Comparison of ENCODE assay signal across 11 cellular contexts in the genomic region with DNA sequence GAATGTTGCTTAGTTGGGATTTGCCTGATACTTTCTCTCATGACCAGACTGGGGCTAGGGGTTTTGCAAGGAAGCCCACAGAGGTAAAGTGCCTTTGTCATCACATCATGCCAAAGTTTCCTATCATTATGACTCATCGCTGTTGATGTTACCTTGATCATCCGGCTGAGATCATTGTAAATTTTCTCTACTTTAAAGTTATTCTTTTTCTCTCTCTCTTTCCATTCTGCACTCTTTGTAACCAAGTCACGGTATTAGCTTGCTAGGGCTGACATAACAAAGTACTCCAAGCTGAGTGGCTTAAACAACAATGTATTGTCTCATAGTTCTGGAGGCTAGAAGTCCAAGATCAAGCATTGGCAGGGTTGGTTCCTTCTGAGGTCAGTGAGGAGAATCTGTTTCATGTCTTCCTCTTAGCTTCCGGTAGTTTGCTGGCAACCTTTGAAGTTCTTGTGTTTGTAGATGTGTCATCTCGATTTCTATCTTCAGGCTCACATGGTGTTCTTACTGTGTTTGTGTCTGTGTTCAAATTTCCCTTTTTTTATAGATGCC.
A peak's percentile ranks its signal among the peaks of the same experiment; 100 is the strongest.
DNase-seq lines count a peak whose midpoint lies in the region; ATAC-seq, FAIRE-seq and TF ChIP-seq lines count a peak whose summit lies in the region.
"Had no signal": no experiment of that assay in that cellular context is flagged by ENCODE, and none has a peak within 500 bp of the region (broad histone marks: within the 10 kb centered on the region; RNA-seq: fewer than 3 reads in every experiment).

No MANE protein-coding gene starts in this region.

- POLR2A ChIA-PET in activated CD4-positive, alpha-beta memory T cell treated with anti-CD3 and anti-CD28 coated beads, Interleukin-2, amount 10 ng/mL, durations not matched to agents 7 days and 5 days (lab: Charles Lee), result interaction anchor here (0.5 to 4.3 kb wide), 6 partner anchors 8 to 227 kb away, joined by 3 to 18 read pairs (median 8); partner anchors contain the start of gene ARAP2

- H3K9me3 Mint-ChIP-seq in activated CD4-positive, alpha-beta memory T cell treated with anti-CD3 and anti-CD28 coated beads, Interleukin-2, amount 10 ng/mL, durations not matched to agents 7 days and 5 days, result no peaks in the 10 kb centered on the region

- H4K20me1 ChIP-seq in DND-41 (ENCODE audit: insufficient read depth, low read length) (no peaks in the 10 kb centered on the region), keratinocyte (ENCODE audit: control insufficient read depth, extremely low read depth, insufficient read depth, low read length) (no peaks in the 10 kb centered on the region)
- H4K20me1 ChIP-seq: BLaER1 treated with 17β-estradiol and CSF1 and Interleukin-3, amounts not matched to agents 10 nM and 100 nM had no signal

- H3K4me1 ChIP-seq in DND-41 (ENCODE audit: insufficient read depth, low read length), result no peaks in the 10 kb centered on the region
- peaks cover 34% of the 10 kb centered on the region for H3K4me1 ChIP-seq in keratinocyte (ENCODE audit: control insufficient read depth, extremely low read depth, insufficient read depth, low read length)
- no peaks in the 10 kb centered on the region for H3K4me1 ChIP-seq in tibial nerve
- no peaks in the 10 kb centered on the region for H3K4me1 ChIP-seq in tibial artery

- DNase-seq in DND-41, result no peak
- peak; percentile 48 for DNase-seq in activated CD4-positive, alpha-beta memory T cell treated with anti-CD3 and anti-CD28 coated beads, Interleukin-2, amount 10 ng/mL, durations not matched to agents 7 days and 5 days
- peak; percentile 4 for DNase-seq in keratinocyte (ENCODE audit: low read depth, low spot score)
- no peak for DNase-seq in ACHN
- no peak for DNase-seq in NCI-H1105 treated with DMSO at 0.1 percent for 48 hours (lab: John Stamatoyannopoulos, UW)
- no peak for DNase-seq in tibial nerve (ENCODE audit: low spot score in 2 of 2)
- DNase-seq in tibial artery, result no peak
- DNase-seq: NCI-H1417 had no signal

- peak overlapping the region; percentile 89 for H3K27ac Mint-ChIP-seq in activated CD4-positive, alpha-beta memory T cell treated with anti-CD3 and anti-CD28 coated beads, Interleukin-2, amount 10 ng/mL, durations not matched to agents 7 days and 5 days

- intact Hi-C loops in tibial artery (cut with DNase I; ENCODE audit: low total_unique reads), result no loop called here

- H3K4me1 Mint-ChIP-seq in activated CD4-positive, alpha-beta memory T cell treated with anti-CD3 and anti-CD28 coated beads, Interleukin-2, amount 10 ng/mL, durations not matched to agents 7 days and 5 days, result peaks cover 16% of the 10 kb centered on the region

- dilution Hi-C loops in keratinocyte (cut with MboI; ENCODE audit: extremely low pct_ligation_motif_present, low sequenced_read_pairs), result no loop called here

- in situ Hi-C loops in ACHN (cut with HindIII; ENCODE audit: low pct_ligation_motif_present, low pct_unique_long_range_greater_than_20kb, low sequenced_read_pairs), result no loop called here

- TF ChIP-seq POLR2A in tibial nerve (IDR thresholded peaks at IDR 0.05), result no peak

- TF ChIP-seq CTCF in DND-41 (IDR thresholded peaks at IDR 0.05; ENCODE audit: borderline replicate concordance, extremely low read depth, low read length, poor library complexity, severe bottlenecking) (no peak), keratinocyte (optimal IDR thresholded peaks at IDR 0.05 in 1 of 3, IDR thresholded peaks at IDR 0.05 in 1 of 3, conservative IDR thresholded peaks at IDR 0.05 in 1 of 3; ENCODE audit: extremely low read depth in 1 of 3, insufficient read depth in 2 of 3, low read length in 3 of 3) (no peak), tibial nerve (IDR thresholded peaks at IDR 0.05) (no peak), tibial artery (IDR thresholded peaks at IDR 0.05) (no peak)

- no peaks in the 10 kb centered on the region for H3K36me3 Mint-ChIP-seq in activated CD4-positive, alpha-beta memory T cell treated with anti-CD3 and anti-CD28 coated beads, Interleukin-2, amount 10 ng/mL, durations not matched to agents 7 days and 5 days (ENCODE audit: low read depth)

- no peaks in the 10 kb centered on the region for H3K9me1 ChIP-seq in keratinocyte (ENCODE audit: control insufficient read depth, extremely low read depth, insufficient read depth, low read length)

- ATAC-seq in DND-41 (ENCODE audit: insufficient read depth, low read depth) (peak; percentile 66; the same call in 2 of the 3 replicates), HG03280 (IDR thresholded peaks at IDR 0.05; ENCODE audit: unreplicated experiment) (peak; percentile 73)

- H3K9me3 ChIP-seq in DND-41 (ENCODE audit: insufficient read depth, low read length, severe bottlenecking) (no peaks in the 10 kb centered on the region), keratinocyte (ENCODE audit: control insufficient read depth, low read depth, low read length) (no peaks in the 10 kb centered on the region), tibial nerve (no peaks in the 10 kb centered on the region), tibial artery (no peaks in the 10 kb centered on the region)
- H3K9me3 ChIP-seq: BLaER1 treated with 17β-estradiol and CSF1 and Interleukin-3, amounts not matched to agents 10 nM and 100 nM had no signal

- H2AFZ ChIP-seq in DND-41 (ENCODE audit: low read depth, low read length) (no peak overlapping the region), keratinocyte (ENCODE audit: control insufficient read depth, low read length) (no peak overlapping the region)

- no peak overlapping the region for H3K4me3 ChIP-seq in DND-41 (ENCODE audit: low read depth in 1 of 2, low read length in 2 of 2)
- H3K4me3 ChIP-seq in keratinocyte (ENCODE audit: control insufficient read depth in 2 of 3, extremely low read depth in 1 of 3, insufficient read depth in 2 of 3, low read depth in 1 of 3, low read length in 3 of 3), result no peak overlapping the region
- H3K4me3 ChIP-seq in tibial nerve, result no peak overlapping the region
- H3K4me3 ChIP-seq in tibial artery, result no peak overlapping the region
- H3K4me3 ChIP-seq: BLaER1 treated with 17β-estradiol and CSF1 and Interleukin-3, amounts not matched to agents 10 nM and 100 nM had no signal

- peak overlapping the region; percentile 51 for H3K4me3 Mint-ChIP-seq in activated CD4-positive, alpha-beta memory T cell treated with anti-CD3 and anti-CD28 coated beads, Interleukin-2, amount 10 ng/mL, durations not matched to agents 7 days and 5 days

- H3K36me3 ChIP-seq in DND-41 (ENCODE audit: insufficient read depth, low read length), result no peaks in the 10 kb centered on the region
- no peaks in the 10 kb centered on the region for H3K36me3 ChIP-seq in keratinocyte (ENCODE audit: control insufficient read depth in 2 of 2, extremely low read depth in 1 of 2, insufficient read depth in 2 of 2, low read length in 2 of 2)
- H3K36me3 ChIP-seq in tibial nerve, result no peaks in the 10 kb centered on the region
- no peaks in the 10 kb centered on the region for H3K36me3 ChIP-seq in tibial artery
- H3K36me3 ChIP-seq: BLaER1 treated with 17β-estradiol and CSF1 and Interleukin-3, amounts not matched to agents 10 nM and 100 nM had no signal

- peaks cover 23% of the 10 kb centered on the region for H3K27me3 Mint-ChIP-seq in activated CD4-positive, alpha-beta memory T cell treated with anti-CD3 and anti-CD28 coated beads, Interleukin-2, amount 10 ng/mL, durations not matched to agents 7 days and 5 days

- no peak overlapping the region for H3K27ac ChIP-seq in DND-41 (ENCODE audit: low read length)
- peak overlapping the region; percentile 11 for H3K27ac ChIP-seq in keratinocyte (ENCODE audit: control insufficient read depth, insufficient read depth, low read length)
- no peak overlapping the region for H3K27ac ChIP-seq in tibial nerve
- no peak overlapping the region for H3K27ac ChIP-seq in tibial artery
- H3K27ac ChIP-seq: BLaER1 treated with 17β-estradiol and CSF1 and Interleukin-3, amounts not matched to agents 10 nM and 100 nM had no signal

- TF ChIP-seq EP300 in tibial nerve (IDR thresholded peaks at IDR 0.05), result no peak

- CTCF ChIA-PET in activated CD4-positive, alpha-beta memory T cell treated with anti-CD3 and anti-CD28 coated beads, Interleukin-2, amount 10 ng/mL, durations not matched to agents 7 days and 5 days (lab: Charles Lee), result interaction anchor here (1.1 to 1.9 kb wide), 2 partner anchors 8 to 150 kb away, joined by 4 read pairs; partner anchors contain the start of gene ARAP2

- FAIRE-seq in keratinocyte (lab: Jason Lieb, UNC), result peak; percentile 71
- FAIRE-seq: endometrium had no signal

- no peaks in the 10 kb centered on the region for H3K27me3 ChIP-seq in DND-41 (ENCODE audit: insufficient read depth, low read length, poor library complexity)
- H3K27me3 ChIP-seq in keratinocyte (ENCODE audit: control insufficient read depth, extremely low read depth, insufficient read depth, low read length), result no peaks in the 10 kb centered on the region
- no peaks in the 10 kb centered on the region for H3K27me3 ChIP-seq in tibial nerve
- H3K27me3 ChIP-seq in tibial artery, result no peaks in the 10 kb centered on the region
- H3K27me3 ChIP-seq: BLaER1 treated with 17β-estradiol and CSF1 and Interleukin-3, amounts not matched to agents 10 nM and 100 nM had no signal

- H3K79me2 ChIP-seq in DND-41 (ENCODE audit: insufficient read depth, low read length) (no peaks in the 10 kb centered on the region), keratinocyte (ENCODE audit: control insufficient read depth, insufficient read depth, low read length) (no peaks in the 10 kb centered on the region)

- H3K9ac ChIP-seq in DND-41 (ENCODE audit: low read depth, low read length), result no peak overlapping the region
- H3K9ac ChIP-seq in keratinocyte (ENCODE audit: control insufficient read depth, extremely low read depth, insufficient read depth, low read length), result no peak overlapping the region
- H3K9ac ChIP-seq: BLaER1 treated with 17β-estradiol and CSF1 and Interleukin-3, amounts not matched to agents 10 nM and 100 nM had no signal

- H3K4me2 ChIP-seq in DND-41 (ENCODE audit: insufficient read depth, low read length) (no peak overlapping the region), keratinocyte (ENCODE audit: control insufficient read depth, extremely low read depth, insufficient read depth, low read depth, low read length) (no peak overlapping the region)
- H3K4me2 ChIP-seq: BLaER1 treated with 17β-estradiol and CSF1 and Interleukin-3, amounts not matched to agents 10 nM and 100 nM had no signal

- 81 to 82% methylated on average over 5 of the region's 5 CpGs for WGBS in tibial nerve, 2 donors

Comparison
In these comparisons a context has a peak if more than half of its experiments do, and no peak if none do; other contexts are left out.
1. DNase-seq: peak in activated CD4-positive, alpha-beta memory T cell treated with anti-CD3 and anti-CD28 coated beads, Interleukin-2, amount 10 ng/mL, durations not matched to agents 7 days and 5 days (single experiment) and keratinocyte (single experiment); none in DND-41 (single experiment), ACHN (single experiment), NCI-H1105 treated with DMSO at 0.1 percent for 48 hours (single experiment), tibial nerve (0 of 2) and tibial artery (0 of 2).